8 cellular contexts compared by ENCODE assay signal in the genomic region with DNA sequence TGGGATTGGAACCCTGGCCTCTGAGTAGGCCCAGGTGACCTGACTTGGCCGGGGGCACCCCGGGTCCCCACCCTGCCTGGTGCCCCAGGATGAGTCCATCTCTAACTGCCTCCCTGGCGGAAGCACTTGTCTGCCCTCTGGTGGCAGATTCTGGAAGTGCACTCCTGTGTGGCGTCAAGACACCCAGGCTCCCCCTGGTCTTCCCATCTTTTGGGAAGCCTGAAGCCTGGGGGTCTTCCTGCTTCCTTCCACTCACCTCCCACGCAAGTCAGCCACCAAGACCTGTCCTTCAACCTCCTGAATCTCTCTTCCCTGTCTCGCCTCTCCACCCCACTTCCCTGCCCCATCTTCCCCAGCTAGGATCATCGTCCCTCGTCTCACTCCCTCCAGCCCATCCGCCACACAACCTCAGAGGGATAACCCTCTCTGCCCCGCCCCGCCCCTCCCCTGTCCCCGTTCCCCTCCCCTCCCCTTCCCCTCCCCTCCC. TPM values are rescaled to one million over a fixed set of nuclear protein-coding genes. Genes with fewer than 3 reads are reported as not detected.
DNase-seq lines count a peak whose midpoint lies in the region; ATAC-seq and TF ChIP-seq lines count a peak whose summit lies in the region.

No MANE protein-coding gene starts in this region.

- TF ChIP-seq CTCF in PC-3 (conservative IDR thresholded peaks at IDR 0.05; ENCODE audit: low read depth, low read length) (peak; percentile 88), fibroblast of pulmonary artery (IDR thresholded peaks at IDR 0.05; ENCODE audit: low read length, missing control alignments) (peak; percentile 100), neural crest cell (conservative IDR thresholded peaks at IDR 0.05) (peak; percentile 95)

- H3K27me3 ChIP-seq in PC-3 (ENCODE audit: low read length): no peaks in the 10 kb centered on the region

- POLR2A ChIA-PET in PC-3 (lab: Charles Lee; ENCODE audit: unreplicated experiment): no interaction called here

- ATAC-seq in PC-3: peak; percentile 90
- ATAC-seq in activated T-cell treated with anti-CD3 and anti-CD28 coated beads, Interleukin-2, amount 50 U/mL, for 4 hours: peak; percentile 87 to 89
- peak; percentile 89 for ATAC-seq in stimulated activated naive CD8-positive, alpha-beta T cell treated with anti-CD3 and anti-CD28 coated beads, Interleukin-15, amount 100 ng/mL, for 72 hours
- ATAC-seq in HG02763 (IDR thresholded peaks at IDR 0.05; ENCODE audit: unreplicated experiment): no peak

- no peak overlapping the region for H3K27ac ChIP-seq in PC-3 (ENCODE audit: low read length)

- H3K9ac ChIP-seq in PC-3 (ENCODE audit: low read length): no peak overlapping the region

- peak; percentile 78 for DNase-seq in COLO668 (lab: John Stamatoyannopoulos, UW; ENCODE audit: unreplicated experiment)
- peak; percentile 82 for DNase-seq in HS-27A (ENCODE audit: low read depth)
- peak; percentile 87 for DNase-seq in PC-3
- DNase-seq in activated T-cell treated with anti-CD3 and anti-CD28 coated beads, Interleukin-2, amount 50 U/mL, for 4 hours: peak; percentile 93
- peak; percentile 74 for DNase-seq in fibroblast of pulmonary artery (ENCODE audit: low read depth)
- DNase-seq in neural crest cell (ENCODE audit: low read depth, low spot score): peak; percentile 96
- peak; percentile 83 to 87 for DNase-seq in stimulated activated naive CD8-positive, alpha-beta T cell treated with anti-CD3 and anti-CD28 coated beads, Interleukin-15, amount 100 ng/mL, for 72 hours

- H3K4me3 ChIP-seq in PC-3 (ENCODE audit: low read length) (no peak overlapping the region), fibroblast of pulmonary artery (replicated peaks; ENCODE audit: low read depth, low read length) (no peak overlapping the region)

- peak overlapping the region; percentile 67 for H3K4me2 ChIP-seq in PC-3 (ENCODE audit: low read length)

- H3K4me1 ChIP-seq in PC-3 (ENCODE audit: insufficient read depth, low read length): no peaks in the 10 kb centered on the region

- H3K9me3 ChIP-seq in PC-3 (ENCODE audit: low read length): no peaks in the 10 kb centered on the region

- peak overlapping the region; percentile 22 for H3K27ac Mint-ChIP-seq in neural crest cell (ENCODE audit: unreplicated experiment)
- peak overlapping the region; percentile 90 to 92 for H3K27ac Mint-ChIP-seq in stimulated activated naive CD8-positive, alpha-beta T cell treated with anti-CD3 and anti-CD28 coated beads, Interleukin-15, amount 100 ng/mL, for 72 hours

- H3K9me2 ChIP-seq in PC-3 (replicated peaks; ENCODE audit: low read length): no peaks in the 10 kb centered on the region

- H3K4me3 Mint-ChIP-seq in activated T-cell treated with anti-CD3 and anti-CD28 coated beads, Interleukin-2, amount 50 U/mL, for 4 hours: no peak overlapping the region
- peak overlapping the region; percentile 74 for H3K4me3 Mint-ChIP-seq in neural crest cell
- peak overlapping the region; percentile 70 to 82 for H3K4me3 Mint-ChIP-seq in stimulated activated naive CD8-positive, alpha-beta T cell treated with anti-CD3 and anti-CD28 coated beads, Interleukin-15, amount 100 ng/mL, for 72 hours

- H4K20me1 ChIP-seq in PC-3 (ENCODE audit: low read length): no peaks in the 10 kb centered on the region

- intact Hi-C loops in PC-3 (cut with micrococcal nuclease): loop anchor here (10.0 kb wide), 1 partner anchor 157 kb away; a partner anchor contains a TSS

- no peaks in the 10 kb centered on the region for H3F3A ChIP-seq in PC-3 (ENCODE audit: low read length, unreplicated experiment)

- no peaks in the 10 kb centered on the region for H3K27me3 Mint-ChIP-seq in activated T-cell treated with anti-CD3 and anti-CD28 coated beads, Interleukin-2, amount 50 U/mL, for 4 hours (ENCODE audit: low read depth)
- H3K27me3 Mint-ChIP-seq in neural crest cell (ENCODE audit: low read depth): no peaks in the 10 kb centered on the region
- H3K27me3 Mint-ChIP-seq in stimulated activated naive CD8-positive, alpha-beta T cell treated with anti-CD3 and anti-CD28 coated beads, Interleukin-15, amount 100 ng/mL, for 72 hours: no peaks in the 10 kb centered on the region

- no peaks in the 10 kb centered on the region for H3K79me2 ChIP-seq in PC-3 (ENCODE audit: low read length)

- H3K9me3 Mint-ChIP-seq in activated T-cell treated with anti-CD3 and anti-CD28 coated beads, Interleukin-2, amount 50 U/mL, for 4 hours: no peaks in the 10 kb centered on the region
- H3K9me3 Mint-ChIP-seq in neural crest cell: no peaks in the 10 kb centered on the region
- no peaks in the 10 kb centered on the region for H3K9me3 Mint-ChIP-seq in stimulated activated naive CD8-positive, alpha-beta T cell treated with anti-CD3 and anti-CD28 coated beads, Interleukin-15, amount 100 ng/mL, for 72 hours

- peaks cover 3% of the 10 kb centered on the region for H3K36me3 Mint-ChIP-seq in activated T-cell treated with anti-CD3 and anti-CD28 coated beads, Interleukin-2, amount 50 U/mL, for 4 hours (ENCODE audit: insufficient read depth)
- H3K36me3 Mint-ChIP-seq in neural crest cell (ENCODE audit: low read depth): no peaks in the 10 kb centered on the region

- H3K36me3 ChIP-seq in PC-3 (ENCODE audit: low read depth, low read length): no peaks in the 10 kb centered on the region

- CTCF ChIA-PET in PC-3 (lab: Charles Lee): no interaction called here

- H2AFZ ChIP-seq in PC-3 (ENCODE audit: low read length): peak overlapping the region; percentile 70; the same call in 1 of the 2 replicates

- no TSS peak for BruUV-seq in PC-3 (replicated peaks; lab: Mats Ljungman, UMichigan)

- peaks cover 27% of the 10 kb centered on the region for H3K4me1 Mint-ChIP-seq in activated T-cell treated with anti-CD3 and anti-CD28 coated beads, Interleukin-2, amount 50 U/mL, for 4 hours (ENCODE audit: low read depth)
- peaks cover 4% of the 10 kb centered on the region for H3K4me1 Mint-ChIP-seq in neural crest cell
- H3K4me1 Mint-ChIP-seq in stimulated activated naive CD8-positive, alpha-beta T cell treated with anti-CD3 and anti-CD28 coated beads, Interleukin-15, amount 100 ng/mL, for 72 hours: peaks cover 56% of the 10 kb centered on the region

RNA-seq across cellular contexts. Expression of a gene that starts 7.4 kb away (rescaled TPM):
- total RNA-seq in PC-3 (2014; rRNA removed) (148 and 158 TPM in 2 replicates), neural crest cell (83.8 and 93.4 TPM in 2 replicates)
- 10 to 100 TPM; 63.1 to 82.1 (median 70.4) TPM for total RNA-seq in activated T-cell treated with anti-CD3 and anti-CD28 coated beads, Interleukin-2, amount 50 U/mL, for 4 hours

RNA-seq across cellular contexts. Expression of a gene that starts 23.5 kb away (rescaled TPM):
- total RNA-seq in PC-3 (2014; rRNA removed): 0.11 and 0.58 TPM in 2 replicates
- 1 to 10 TPM in 2 of 3 donors, under 1 TPM in 1; 0.83 to 2.0 (median 1.5) TPM for total RNA-seq in activated T-cell treated with anti-CD3 and anti-CD28 coated beads, Interleukin-2, amount 50 U/mL, for 4 hours
- total RNA-seq in neural crest cell: 0.12 and 0.14 TPM in 2 replicates

RNA-seq across cellular contexts. Expression of a gene that starts 42.3 kb away (rescaled TPM):
- 4.0 and 8.3 TPM in 2 replicates for total RNA-seq in PC-3 (2014; rRNA removed)
- total RNA-seq in activated T-cell treated with anti-CD3 and anti-CD28 coated beads, Interleukin-2, amount 50 U/mL, for 4 hours: 1 to 10 TPM; 2.8 to 4.9 (median 3.7) TPM
- 22.9 and 23.2 TPM in 2 replicates for total RNA-seq in neural crest cell
